18 cellular contexts compared by ENCODE assay signal in genomic region chr12:119870462-119870861, GRCh38. TPM values are rescaled to one million over a fixed set of nuclear protein-coding genes. Genes with fewer than 3 reads are reported as not detected.
DNase-seq lines count a peak whose midpoint lies in the region; ATAC-seq and TF ChIP-seq lines count a peak whose summit lies in the region.
"Had no signal": no experiment of that assay in that cellular context is flagged by ENCODE, and none has a peak within 500 bp of the region (broad histone marks: within the 10 kb centered on the region; RNA-seq: fewer than 3 reads in every experiment).

No MANE protein-coding gene starts in this region.

- 0 out of 2 replicates have a peak, but pooled peaks have one; percentile 3 for ATAC-seq in HCT116
- no peak for ATAC-seq in activated T-helper 17 cell treated with anti-CD3 and anti-CD28 coated beads, Interleukin-2, amount 50 U/mL, for 72 hours (replicated peaks)
- ATAC-seq in GM21390 (IDR thresholded peaks at IDR 0.05; ENCODE audit: unreplicated experiment), result no peak
- ATAC-seq: GM12878 had no signal

- H3K27ac ChIP-seq in HCT116 (ENCODE audit: low read depth, low read length), result no peak overlapping the region
- H3K27ac ChIP-seq in osteoblast (ENCODE audit: low read depth, low read length), result peak overlapping the region; percentile 94
- H3K27ac ChIP-seq: neutrophil had no signal

- H3K27ac Mint-ChIP-seq in activated T-helper 17 cell treated with anti-CD3 and anti-CD28 coated beads, Interleukin-2, amount 50 U/mL, for 72 hours, result no peak overlapping the region
- H3K27ac Mint-ChIP-seq: activated naive CD4-positive, alpha-beta T cell treated with anti-CD3 and anti-CD28 coated beads for 36 hours; activated T-cell treated with anti-CD3 and anti-CD28 coated beads, Interleukin-2, amount 50 U/mL, for 24 hours; CD4-positive, alpha-beta memory T cell had no signal

- H3K79me2 ChIP-seq in HCT116 (ENCODE audit: insufficient read depth, low read length) (peaks cover 11% of the 10 kb centered on the region), osteoblast (ENCODE audit: insufficient read depth, low read length) (peaks cover 5% of the 10 kb centered on the region)

- intact Hi-C loops in HCT116 (cut with micrococcal nuclease), result no loop called here

- no peaks in the 10 kb centered on the region for H3K9me2 ChIP-seq in HCT116 (ENCODE audit: insufficient read depth)

- no peaks in the 10 kb centered on the region for H3K9me3 Mint-ChIP-seq in activated T-helper 17 cell treated with anti-CD3 and anti-CD28 coated beads, Interleukin-2, amount 50 U/mL, for 72 hours
- H3K9me3 Mint-ChIP-seq: activated naive CD4-positive, alpha-beta T cell treated with anti-CD3 and anti-CD28 coated beads for 36 hours; activated T-cell treated with anti-CD3 and anti-CD28 coated beads, Interleukin-2, amount 50 U/mL, for 24 hours; CD4-positive, alpha-beta memory T cell had no signal

- H3K4me3 Mint-ChIP-seq in activated T-helper 17 cell treated with anti-CD3 and anti-CD28 coated beads, Interleukin-2, amount 50 U/mL, for 72 hours, result no peak overlapping the region
- H3K4me3 Mint-ChIP-seq: activated naive CD4-positive, alpha-beta T cell treated with anti-CD3 and anti-CD28 coated beads for 36 hours; activated T-cell treated with anti-CD3 and anti-CD28 coated beads, Interleukin-2, amount 50 U/mL, for 24 hours; CD4-positive, alpha-beta memory T cell had no signal

- H3K27me3 Mint-ChIP-seq in activated T-helper 17 cell treated with anti-CD3 and anti-CD28 coated beads, Interleukin-2, amount 50 U/mL, for 72 hours, result no peaks in the 10 kb centered on the region
- H3K27me3 Mint-ChIP-seq: activated T-cell treated with anti-CD3 and anti-CD28 coated beads, Interleukin-2, amount 50 U/mL, for 24 hours; CD4-positive, alpha-beta memory T cell had no signal

- BruUV-seq in HCT116 (replicated peaks; lab: Mats Ljungman, UMichigan), result no TSS peak

- H3K4me1 ChIP-seq in HCT116 (ENCODE audit: control insufficient read depth in 1 of 2, insufficient read depth in 2 of 2, low read length in 2 of 2) (peaks cover 2 to 12% of the 10 kb centered on the region in 2 experiments; a peak in 2 of 4 replicates), osteoblast (ENCODE audit: insufficient read depth, low read length) (peaks cover 14% of the 10 kb centered on the region)

- H3K36me3 Mint-ChIP-seq in activated T-helper 17 cell treated with anti-CD3 and anti-CD28 coated beads, Interleukin-2, amount 50 U/mL, for 72 hours (ENCODE audit: low read depth), result no peaks in the 10 kb centered on the region
- H3K36me3 Mint-ChIP-seq: CD4-positive, alpha-beta memory T cell had no signal

- TF ChIP-seq RAD21 in HCT116 (IDR thresholded peaks at IDR 0.05; ENCODE audit: low read depth), result no peak

- in situ Hi-C loops in GM13976 (cut with MboI; ENCODE audit: low sequenced_read_pairs, unreplicated experiment), result no loop called here

- TF ChIP-seq POLR2A in HCT116 (IDR thresholded peaks at IDR 0.05; ENCODE audit: borderline replicate concordance, extremely low read depth, insufficient read depth, insufficient read length), result no peak

- H3K9me3 ChIP-seq in HCT116 (ENCODE audit: control insufficient read depth in 1 of 2, insufficient read depth in 1 of 2, low read depth in 1 of 2, low read length in 2 of 2) (no peaks in the 10 kb centered on the region), osteoblast (ENCODE audit: low read depth, low read length) (no peaks in the 10 kb centered on the region)
- H3K9me3 ChIP-seq: neutrophil had no signal

- CTCF ChIA-PET in HCT116 (lab: Charles Lee), result no interaction called here

- RAD21 ChIA-PET in HCT116 (lab: Charles Lee; ENCODE audit: low non-redundant PET in 1 of 2, low total read pairs in 2 of 2, uncharacterized antibody in 2 of 2, unreplicated experiment in 2 of 2), result no interaction called here

- H4K20me1 ChIP-seq in HCT116 (ENCODE audit: insufficient read depth), result no peaks in the 10 kb centered on the region
- H4K20me1 ChIP-seq in osteoblast (ENCODE audit: insufficient read depth, low read length), result no peaks in the 10 kb centered on the region

- POLR2A ChIA-PET in HCT116 (lab: Charles Lee), result no interaction called here

- DNase-seq in HCT116 (ENCODE audit: low read depth, low spot score) (no peak), RPMI7951 (ENCODE audit: low read depth) (peak; percentile 68), fibroblast of gingiva (ENCODE audit: low read depth) (peak; percentile 55), osteoblast (ENCODE audit: insufficient read length, low spot score, missing footprints) (no peak), GM13976 (ENCODE audit: low spot score) (no peak)
- DNase-seq: activated CD4-positive, alpha-beta T cell treated with anti-CD3 and anti-CD28 coated beads for 1 hour; activated naive CD4-positive, alpha-beta T cell treated with anti-CD3 and anti-CD28 coated beads for 36 hours; activated T-cell treated with anti-CD3 and anti-CD28 coated beads, Interleukin-2, amount 50 U/mL, for 24 hours; CD4-positive, alpha-beta memory T cell; central memory CD4-positive, alpha-beta T cell; SHP77 treated with DMSO at 0.1 percent for 48 hours; stimulated activated CD4-positive, alpha-beta T cell treated with anti-CD3 and anti-CD28 coated beads, Interleukin-4, amount 100 ng/mL, for 1 hour; stimulated activated naive CD4-positive, alpha-beta T cell treated with Interleukin-2 at 50 U/mL for 16 hours had no signal

- H3K4me2 ChIP-seq in HCT116 (ENCODE audit: low read length) (no peak overlapping the region), osteoblast (ENCODE audit: insufficient read depth, low read length) (no peak overlapping the region)

- H3K36me3 ChIP-seq in HCT116 (ENCODE audit: control insufficient read depth in 1 of 2, insufficient read depth in 2 of 2, low read length in 2 of 2) (peaks cover 38 to 45% of the 10 kb centered on the region in 2 experiments; a peak in 3 of 4 replicates), osteoblast (ENCODE audit: insufficient read depth, low read length) (peaks cover 26% of the 10 kb centered on the region)

- no peak overlapping the region for H3K9ac ChIP-seq in HCT116 (ENCODE audit: low read length)

- H2AFZ ChIP-seq in HCT116 (ENCODE audit: low read depth, low read length, poor library complexity, severe bottlenecking), result no peak overlapping the region
- H2AFZ ChIP-seq in osteoblast (ENCODE audit: low read length), result peak overlapping the region; percentile 74

- no peaks in the 10 kb centered on the region for H3K4me1 Mint-ChIP-seq in activated T-helper 17 cell treated with anti-CD3 and anti-CD28 coated beads, Interleukin-2, amount 50 U/mL, for 72 hours

- H3K4me3 ChIP-seq in HCT116 (replicated peaks in 1 of 2; ENCODE audit: low read depth in 1 of 2, low read length in 2 of 2), result no peak overlapping the region
- no peak overlapping the region for H3K4me3 ChIP-seq in osteoblast (ENCODE audit: insufficient read depth, low read length)
- H3K4me3 ChIP-seq: GM12878, lung had no signal

- H3K27me3 ChIP-seq in HCT116 (ENCODE audit: insufficient read depth, low read length) (no peaks in the 10 kb centered on the region), osteoblast (ENCODE audit: insufficient read depth, low read length) (no peaks in the 10 kb centered on the region)
- H3K27me3 ChIP-seq: neutrophil had no signal

- TF ChIP-seq CTCF in HCT116 (IDR thresholded peaks at IDR 0.05 in 2 of 3, conservative IDR thresholded peaks at IDR 0.05 in 1 of 3; ENCODE audit: borderline replicate concordance in 1 of 3, insufficient read depth in 1 of 3, low read depth in 2 of 3, low read length in 2 of 3) (no peak), osteoblast (IDR thresholded peaks at IDR 0.05; ENCODE audit: extremely low read depth, low read depth, low read length) (no peak), GM13976 (IDR thresholded peaks at IDR 0.05; ENCODE audit: borderline replicate concordance, control extremely low read depth, extremely low read depth, insufficient read depth, missing control alignments) (no peak)

TF ChIP-seq in HCT116, 20 proteins besides CTCF, POLR2A, EP300 and RAD21:
- TF ChIP-seq MAX (IDR thresholded peaks at IDR 0.05) (no peak), ELF1 (IDR thresholded peaks at IDR 0.05; ENCODE audit: borderline replicate concordance, low read depth) (no peak), JUND (IDR thresholded peaks at IDR 0.05) (no peak), SIN3A (IDR thresholded peaks at IDR 0.05; ENCODE audit: low read depth) (no peak)

RNA-seq across cellular contexts. Expression of gene CIT, which starts 6.7 kb away (rescaled TPM):
- total RNA-seq in HCT116 (2021; ENCODE audit: unreplicated experiment) (54.2 TPM), osteoblast (8.8 and 10.1 TPM in 2 replicates)
- polyA plus RNA-seq in HCT116 (2012), result 25.5 and 29.6 TPM in 2 replicates
- total RNA-seq in RPMI7951 (2014; rRNA removed; shearing (Covaris generic)), result 35.6 and 36.0 TPM in 2 replicates
- 10 to 100 TPM; 64.2 to 88.1 TPM for total RNA-seq in activated T-helper 17 cell treated with anti-CD3 and anti-CD28 coated beads, Interleukin-2, amount 50 U/mL, for 72 hours

Comparison
In these comparisons a context has a peak if more than half of its experiments do, and no peak if none do; other contexts are left out.
1. DNase-seq: peak in RPMI7951 (single experiment) and fibroblast of gingiva (single experiment); none in HCT116 (single experiment), osteoblast (single experiment) and GM13976 (single experiment).